In the genomic region with DNA sequence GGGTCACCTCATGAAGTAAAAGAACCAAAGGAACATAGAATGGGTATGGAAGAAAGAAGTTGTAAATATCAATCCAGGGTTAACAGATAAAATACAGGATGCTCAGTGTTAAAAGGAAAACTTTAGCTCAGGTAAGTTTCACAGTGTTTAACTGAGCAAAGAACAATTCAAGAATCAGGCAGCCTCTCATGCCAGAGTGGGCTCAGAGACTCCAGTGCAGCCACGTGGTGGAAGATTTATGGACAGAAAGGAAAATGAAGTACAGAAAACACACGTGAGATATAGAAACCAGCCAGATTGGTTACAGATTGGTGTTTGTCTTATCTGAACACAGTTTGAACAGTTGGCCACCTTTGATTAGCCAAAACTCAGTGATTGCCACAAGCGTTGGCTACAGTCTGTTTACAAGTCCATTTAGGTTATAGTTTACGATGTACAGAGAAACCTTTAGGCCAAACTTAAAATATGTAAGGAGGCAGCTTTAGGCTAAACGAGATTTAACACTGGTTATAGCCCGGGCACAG, we compare ENCODE assay signal across 1 cellular context.
TF ChIP-seq lines count a peak whose summit lies in the region.

No MANE protein-coding gene starts in this region.

TF ChIP-seq in HepG2, 621 proteins besides CTCF, POLR2A, EP300 and RAD21:
- TF ChIP-seq ZFY (CRISPR knock-in tag; IDR thresholded peaks at IDR 0.05) (0 out of 2 replicates have a peak, but pooled peaks have one; percentile 7), AKAP8 (CRISPR knock-in tag; IDR thresholded peaks at IDR 0.05) (no peak), ZSCAN30 (CRISPR knock-in tag; IDR thresholded peaks at IDR 0.05) (no peak), SRSF1 (optimal IDR thresholded peaks at IDR 0.05; ENCODE audit: low read depth, low read length) (no peak)
- TF ChIP-seq, protein P1, sequence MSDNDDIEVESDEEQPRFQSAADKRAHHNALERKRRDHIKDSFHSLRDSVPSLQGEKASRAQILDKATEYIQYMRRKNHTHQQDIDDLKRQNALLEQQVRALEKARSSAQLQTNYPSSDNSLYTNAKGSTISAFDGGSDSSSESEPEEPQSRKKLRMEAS (IDR thresholded peaks at IDR 0.05), result 0 out of 2 replicates have a peak, but pooled peaks have one; percentile 29
TF ChIP-seq in HepG2: peak in this region for 2.
